ENCODE assay signal across 1 cellular context in genomic region chr13:37369618-37370017, GRCh38.
TF ChIP-seq lines count a peak whose summit lies in the region.

No MANE protein-coding gene starts in this region.

TF ChIP-seq in IMR-90, 13 proteins besides CTCF, POLR2A, EP300 and RAD21 (continued from another document):
- TF ChIP-seq USF2 (IDR thresholded peaks at IDR 0.05; ENCODE audit: low read depth, low read length): peak; percentile 70; the same call in 1 of the 2 replicates
- no peak for TF ChIP-seq NFE2L2 (IDR thresholded peaks at IDR 0.05; ENCODE audit: low read depth, low read length)
